ENCODE assay signal across 2 cellular contexts in genomic region chr1:14947421-14947820, GRCh38.
TF ChIP-seq lines count a peak whose summit lies in the region.

No MANE protein-coding gene starts in this region.

TF ChIP-seq in HCT116, 20 proteins besides CTCF, POLR2A, EP300 and RAD21 (continued from another document):
- TF ChIP-seq YY1 (IDR thresholded peaks at IDR 0.05; ENCODE audit: extremely low read depth, insufficient replicate concordance, low read depth, low read length): no peak
- TF ChIP-seq ZNF274 (IDR thresholded peaks at IDR 0.05; ENCODE audit: low read depth, low read length): no peak
- TF ChIP-seq POLR2AphosphoS5 (IDR thresholded peaks at IDR 0.05; ENCODE audit: low read depth, low read length): no peak
- TF ChIP-seq MAX (IDR thresholded peaks at IDR 0.05): no peak
- TF ChIP-seq EZH2 (IDR thresholded peaks at IDR 0.05): no peak
- no peak for TF ChIP-seq EZH2phosphoT487 (IDR thresholded peaks at IDR 0.05; ENCODE audit: borderline replicate concordance)
- TF ChIP-seq FOSL1 (IDR thresholded peaks at IDR 0.05; ENCODE audit: low read depth): no peak
- no peak for TF ChIP-seq ATF3 (IDR thresholded peaks at IDR 0.05)

TF ChIP-seq in GM23338, 12 proteins besides CTCF, POLR2A, EP300 and RAD21 (continued from another document):
- no peak for TF ChIP-seq EZH2phosphoT487 (IDR thresholded peaks at IDR 0.05; ENCODE audit: unreplicated experiment)
